ENCODE assay signal across 9 cellular contexts in the genomic region with DNA sequence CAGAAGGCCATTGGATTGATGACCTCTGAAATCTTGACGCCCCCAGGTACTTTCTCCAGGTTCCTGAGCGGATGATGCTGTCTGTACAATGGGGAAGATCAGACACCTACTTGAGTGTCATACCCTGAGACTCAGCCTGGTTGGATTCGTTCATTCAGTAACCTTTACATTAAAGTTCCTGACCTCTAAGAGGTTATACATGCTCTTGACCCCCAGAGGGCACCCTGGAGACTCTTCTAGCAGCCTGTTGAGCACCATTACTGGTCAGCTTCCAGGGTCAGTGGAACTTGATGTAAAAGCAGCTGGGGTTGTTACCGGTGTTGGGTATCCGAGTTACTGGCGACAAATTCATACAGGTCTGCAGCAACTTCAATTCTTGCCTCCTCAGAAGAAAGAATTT.
DNase-seq lines count a peak whose midpoint lies in the region; ATAC-seq, FAIRE-seq and TF ChIP-seq lines count a peak whose summit lies in the region.
"Had no signal": no experiment of that assay in that cellular context is flagged by ENCODE, and none has a peak within 500 bp of the region (broad histone marks: within the 10 kb centered on the region; RNA-seq: fewer than 3 reads in every experiment).

No MANE protein-coding gene starts in this region.

- no peak overlapping the region for H3K4me3 Mint-ChIP-seq in mesothelial cell of epicardium
- H3K4me3 Mint-ChIP-seq: activated naive CD8-positive, alpha-beta T cell treated with anti-CD3 and anti-CD28 coated beads, Interleukin-2, amount 10 ng/mL, durations not matched to agents 7 days and 5 days had no signal

- H3K27me3 Mint-ChIP-seq in mesothelial cell of epicardium (ENCODE audit: low read depth), result peaks cover 7% of the 10 kb centered on the region

- DNase-seq in activated naive CD4-positive, alpha-beta T cell treated with Interleukin-2 at 50 U/mL for 16 hours, result peak; percentile 6
- no peak for DNase-seq in activated naive CD4-positive, alpha-beta T cell (lab: John Stamatoyannopoulos, UW)
- DNase-seq in RCC 7860 (ENCODE audit: low spot score), result peak; percentile 43
- DNase-seq in fibroblast of villous mesenchyme (ENCODE audit: low read depth), result no peak
- DNase-seq in thyroid gland, result peak; percentile 18 to 24
- no peak for DNase-seq in mesothelial cell of epicardium (ENCODE audit: low spot score in 2 of 2, unreplicated experiment in 2 of 2)
- DNase-seq: activated naive CD8-positive, alpha-beta T cell treated with anti-CD3 and anti-CD28 coated beads, Interleukin-2, amount 10 ng/mL, durations not matched to agents 7 days and 5 days had no signal

- no peaks in the 10 kb centered on the region for H3K9me3 ChIP-seq in thyroid gland

- peak; percentile 76 for ATAC-seq in HG02798 (IDR thresholded peaks at IDR 0.05; ENCODE audit: poor library complexity, unreplicated experiment)
- no peak for ATAC-seq in HG03460 (IDR thresholded peaks at IDR 0.05; ENCODE audit: unreplicated experiment)

- H3K4me3 ChIP-seq in fibroblast of villous mesenchyme (ENCODE audit: low read depth, low read length), result no peak overlapping the region
- H3K4me3 ChIP-seq in thyroid gland (replicated peaks in 1 of 3), result no peak overlapping the region

- no peak for FAIRE-seq in RCC 7860 (lab: Jason Lieb, UNC)

- TF ChIP-seq POLR2A in thyroid gland (IDR thresholded peaks at IDR 0.05), result no peak

- peaks cover 3% of the 10 kb centered on the region for H3K9me3 Mint-ChIP-seq in mesothelial cell of epicardium
- H3K9me3 Mint-ChIP-seq: activated naive CD8-positive, alpha-beta T cell treated with anti-CD3 and anti-CD28 coated beads, Interleukin-2, amount 10 ng/mL, durations not matched to agents 7 days and 5 days had no signal

- H3K27ac Mint-ChIP-seq in mesothelial cell of epicardium, result no peak overlapping the region
- H3K27ac Mint-ChIP-seq: activated naive CD8-positive, alpha-beta T cell treated with anti-CD3 and anti-CD28 coated beads, Interleukin-2, amount 10 ng/mL, durations not matched to agents 7 days and 5 days had no signal

- H3K27ac ChIP-seq in thyroid gland, result no peak overlapping the region

- WGBS in thyroid gland, 2 donors, result 41 to 50% methylated on average over 6 of the region's 6 CpGs

- intact Hi-C loops in thyroid gland (cut with DNase I), result loop anchor here (10.0 kb wide), 1 partner anchor 814 kb away; no protein-coding TSS in a partner anchor

- no peaks in the 10 kb centered on the region for H3K27me3 ChIP-seq in thyroid gland

- H3K4me1 ChIP-seq in thyroid gland, result no peaks in the 10 kb centered on the region

- TF ChIP-seq CTCF in fibroblast of villous mesenchyme (IDR thresholded peaks at IDR 0.05; ENCODE audit: insufficient read depth, low read depth, low read length), result peak; percentile 44
- TF ChIP-seq CTCF in thyroid gland (IDR thresholded peaks at IDR 0.05), result peak in 3 of 6 experiments; percentile 20 to 45 (median 24)
- TF ChIP-seq CTCF in mesothelial cell of epicardium (IDR thresholded peaks at IDR 0.05; ENCODE audit: unreplicated experiment), result no peak

- H3K36me3 Mint-ChIP-seq in mesothelial cell of epicardium, result no peaks in the 10 kb centered on the region
- H3K36me3 Mint-ChIP-seq: activated naive CD8-positive, alpha-beta T cell treated with anti-CD3 and anti-CD28 coated beads, Interleukin-2, amount 10 ng/mL, durations not matched to agents 7 days and 5 days had no signal

- H3K4me1 Mint-ChIP-seq in mesothelial cell of epicardium, result peaks cover 5% of the 10 kb centered on the region

- no peaks in the 10 kb centered on the region for H3K36me3 ChIP-seq in thyroid gland

Comparison
In these comparisons a context has a peak if more than half of its experiments do, and no peak if none do; other contexts are left out.
1. DNase-seq: peak in activated naive CD4-positive, alpha-beta T cell treated with Interleukin-2 at 50 U/mL for 16 hours (single experiment), RCC 7860 (single experiment) and thyroid gland (2 of 2); none in activated naive CD4-positive, alpha-beta T cell (0 of 4), fibroblast of villous mesenchyme (single experiment) and mesothelial cell of epicardium (0 of 2).